ENCODE assay signal across 15 cellular contexts in genomic region chr6:6392214-6393068, GRCh38.
DNase-seq lines count a peak whose midpoint lies in the region; ATAC-seq and TF ChIP-seq lines count a peak whose summit lies in the region.
"Had no signal": no experiment of that assay in that cellular context is flagged by ENCODE, and none has a peak within 500 bp of the region (broad histone marks: within the 10 kb centered on the region; RNA-seq: fewer than 3 reads in every experiment).

No MANE protein-coding gene starts in this region.

- H3K36me3 ChIP-seq in effector memory CD4-positive, alpha-beta T cell (ENCODE audit: control insufficient read depth, insufficient read depth, low read length), result no peaks in the 10 kb centered on the region
- H3K36me3 ChIP-seq: right lobe of liver had no signal

- no peaks in the 10 kb centered on the region for H3K4me1 ChIP-seq in effector memory CD4-positive, alpha-beta T cell (ENCODE audit: control insufficient read depth, insufficient read depth, low read length, poor library complexity, severe bottlenecking)

- ATAC-seq in GM19023 (IDR thresholded peaks at IDR 0.05; ENCODE audit: unreplicated experiment) (peak; percentile 62), GM21786 (IDR thresholded peaks at IDR 0.05; ENCODE audit: unreplicated experiment) (peak; percentile 73), HG03280 (IDR thresholded peaks at IDR 0.05; ENCODE audit: unreplicated experiment) (peak; percentile 41), GM18505 (IDR thresholded peaks at IDR 0.05; ENCODE audit: unreplicated experiment) (no peak)
- ATAC-seq: right lobe of liver had no signal

- no peak overlapping the region for H3K4me3 ChIP-seq in effector memory CD4-positive, alpha-beta T cell (ENCODE audit: insufficient read depth, low read depth, low read length, poor library complexity, severe bottlenecking)
- H3K4me3 ChIP-seq: right lobe of liver had no signal

- no peaks in the 10 kb centered on the region for H3K9me3 ChIP-seq in effector memory CD4-positive, alpha-beta T cell (ENCODE audit: control insufficient read depth, low read length)
- H3K9me3 ChIP-seq: right lobe of liver had no signal

- TF ChIP-seq POLR2A in GM18505 (IDR thresholded peaks at IDR 0.05; ENCODE audit: borderline replicate concordance, extremely low read depth, insufficient read depth, insufficient read length), result no peak

- DNase-seq in NCI-H1092 (lab: John Stamatoyannopoulos, UW) (no peak), dermis blood vessel endothelial cell (no peak)
- DNase-seq in effector memory CD4-positive, alpha-beta T cell, result no peak
- DNase-seq: activated CD4-positive, alpha-beta T cell treated with anti-CD3 and anti-CD28 coated beads, Interleukin-2, amount 10 ng/mL, durations not matched to agents 24 days and 14 days; activated naive CD8-positive, alpha-beta T cell treated with anti-CD3 and anti-CD28 coated beads, Interleukin-2, amount 10 ng/mL, durations not matched to agents 7 days and 5 days; effector CD8-positive, alpha-beta T cell; EL; hippocampal formation; NCI-H187 treated with DMSO at 0.1 percent for 48 hours; right lobe of liver; SHP77 had no signal

- no peak overlapping the region for H3K27ac ChIP-seq in effector memory CD4-positive, alpha-beta T cell (ENCODE audit: insufficient read depth, low read length, poor library complexity, severe bottlenecking)
- H3K27ac ChIP-seq: right lobe of liver had no signal

- no peaks in the 10 kb centered on the region for H3K27me3 ChIP-seq in effector memory CD4-positive, alpha-beta T cell (replicated peaks; ENCODE audit: control insufficient read depth, insufficient read depth, low read length, poor library complexity, severe bottlenecking)
- H3K27me3 ChIP-seq: right lobe of liver had no signal
